ENCODE assay signal across 36 cellular contexts in the genomic region with DNA sequence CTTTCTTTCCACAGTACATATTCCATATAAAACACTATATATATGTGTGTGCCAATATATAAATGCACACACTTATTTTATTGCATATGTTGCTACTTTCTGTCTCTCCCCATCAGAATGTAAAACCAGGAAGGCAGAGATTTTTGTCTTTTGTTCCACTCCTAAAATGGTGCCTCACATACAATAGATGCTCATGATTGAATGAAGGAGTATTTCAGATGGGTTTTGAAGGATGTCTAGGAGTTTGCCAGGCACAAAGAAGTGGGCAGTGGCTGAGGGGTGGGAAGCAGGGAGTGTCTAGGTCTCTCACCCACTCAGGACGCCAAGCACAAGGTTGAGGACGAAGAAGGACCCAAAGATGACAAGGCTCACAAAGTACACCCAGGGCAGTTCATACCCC. TPM values are rescaled to one million over a fixed set of nuclear protein-coding genes. Genes with fewer than 3 reads are reported as not detected.
"Had no signal": no experiment of that assay in that cellular context is flagged by ENCODE, and none has a peak within 500 bp of the region (broad histone marks: within the 10 kb centered on the region; RNA-seq: fewer than 3 reads in every experiment).

No MANE protein-coding gene starts in this region.

- H3K27ac Mint-ChIP-seq: activated B cell treated with CpG ODN at 0.5 μM for 24 hours; activated CD4-positive, alpha-beta T cell treated with anti-CD3 and anti-CD28 coated beads for 36 hours; activated CD8-positive, alpha-beta T cell treated with anti-CD3 and anti-CD28 coated beads for 36 hours; activated naive CD8-positive, alpha-beta T cell; activated T-cell treated with anti-CD3 and anti-CD28 coated beads, Interleukin-2, amount 50 U/mL, for 24 hours; activated T-cell treated with anti-CD3 and anti-CD28 coated beads, Interleukin-2, amount 50 U/mL, for 72 hours; dendritic cell treated with granulocyte-macrophage colony-stimulating factor and Interleukin-4, amounts not matched to agents 40 ng/mL and 50 ng/mL, for 4 days; endodermal cell; T-helper 17 cell; T-helper 2 cell treated with Interferon-gamma antibody and Interleukin-4, amounts not matched to agents 5 μg/mL and 100 μg/mL, for 36 hours had no signal

- H3K36me3 ChIP-seq: brain microvascular endothelial cell, heart left ventricle had no signal

- ATAC-seq: activated CD4-positive, alpha-beta T cell treated with anti-CD3 and anti-CD28 coated beads for 36 hours; activated CD8-positive, alpha-beta T cell treated with anti-CD3 and anti-CD28 coated beads for 36 hours; activated T-cell treated with anti-CD3 and anti-CD28 coated beads, Interleukin-2, amount 50 U/mL, for 72 hours; esophagus mucosa; heart left ventricle; T-helper 17 cell had no signal

- DNase-seq: activated B cell treated with CpG ODN at 0.5 μM for 24 hours; activated CD4-positive, alpha-beta T cell treated with anti-CD3 and anti-CD28 coated beads for 36 hours; activated CD4-positive, alpha-beta T cell treated with anti-CD3 and anti-CD28 coated beads, Interleukin-2, amount 10 ng/mL, durations not matched to agents 24 days and 14 days; activated CD4-positive, CD25-positive, alpha-beta regulatory T cell treated with anti-CD3 and anti-CD28 coated beads, Interleukin-2, amount 50 U/mL, for 72 hours; activated CD8-positive, alpha-beta memory T cell treated with anti-CD3 and anti-CD28 coated beads for 24 hours; activated CD8-positive, alpha-beta memory T cell treated with anti-CD3 and anti-CD28 coated beads, Interleukin-2, amount 50 U/mL, for 48 hours; activated CD8-positive, alpha-beta T cell treated with anti-CD3 and anti-CD28 coated beads for 36 hours; activated gamma-delta T cell treated with Interleukin-2 at 50 U/mL for 16 hours; activated naive CD4-positive, alpha-beta T cell treated with anti-CD3 and anti-CD28 coated beads, Interleukin-2, amount 50 U/mL, for 16 hours; activated naive CD4-positive, alpha-beta T cell treated with Interleukin-2 at 50 U/mL for 16 hours; activated T-cell treated with anti-CD3 and anti-CD28 coated beads for 4 hours; activated T-cell treated with anti-CD3 and anti-CD28 coated beads, Interleukin-2, amount 50 U/mL, for 24 hours; activated T-cell treated with anti-CD3 and anti-CD28 coated beads, Interleukin-2, amount 50 U/mL, for 72 hours; amniotic stem cell; anterior cingulate cortex; brain microvascular endothelial cell; dorsolateral prefrontal cortex; effector memory CD4-positive, alpha-beta T cell; endodermal cell; foreskin fibroblast; glutamatergic neuron; heart left ventricle; T-helper 17 cell; T1000; WERI-Rb-1 had no signal

- H3K4me3 Mint-ChIP-seq: activated B cell treated with CpG ODN at 0.5 μM for 24 hours; activated CD4-positive, alpha-beta T cell treated with anti-CD3 and anti-CD28 coated beads for 36 hours; activated CD4-positive, alpha-beta T cell treated with anti-CD3 and anti-CD28 coated beads, Interleukin-2, amount 10 ng/mL, durations not matched to agents 24 days and 14 days; activated CD8-positive, alpha-beta T cell treated with anti-CD3 and anti-CD28 coated beads for 36 hours; activated naive CD8-positive, alpha-beta T cell; activated T-cell treated with anti-CD3 and anti-CD28 coated beads, Interleukin-2, amount 50 U/mL, for 24 hours; activated T-cell treated with anti-CD3 and anti-CD28 coated beads, Interleukin-2, amount 50 U/mL, for 72 hours; central memory CD8-positive, alpha-beta T cell; dendritic cell treated with granulocyte-macrophage colony-stimulating factor and Interleukin-4, amounts not matched to agents 40 ng/mL and 50 ng/mL, for 4 days; endodermal cell; T-helper 17 cell; T-helper 2 cell treated with Interferon-gamma antibody and Interleukin-4, amounts not matched to agents 5 μg/mL and 100 μg/mL, for 36 hours had no signal

- H3K27ac ChIP-seq: brain microvascular endothelial cell, coronary artery, dorsolateral prefrontal cortex, heart left ventricle, WERI-Rb-1 had no signal

- H3K9me3 Mint-ChIP-seq: activated B cell treated with CpG ODN at 0.5 μM for 24 hours; activated CD4-positive, alpha-beta T cell treated with anti-CD3 and anti-CD28 coated beads, Interleukin-2, amount 10 ng/mL, durations not matched to agents 24 days and 14 days; activated CD8-positive, alpha-beta T cell treated with anti-CD3 and anti-CD28 coated beads for 36 hours; activated T-cell treated with anti-CD3 and anti-CD28 coated beads, Interleukin-2, amount 50 U/mL, for 24 hours; activated T-cell treated with anti-CD3 and anti-CD28 coated beads, Interleukin-2, amount 50 U/mL, for 72 hours; central memory CD8-positive, alpha-beta T cell; dendritic cell treated with granulocyte-macrophage colony-stimulating factor and Interleukin-4, amounts not matched to agents 40 ng/mL and 50 ng/mL, for 4 days; T-helper 2 cell treated with Interferon-gamma antibody and Interleukin-4, amounts not matched to agents 5 μg/mL and 100 μg/mL, for 36 hours had no signal

- H3K27me3 Mint-ChIP-seq: activated B cell treated with CpG ODN at 0.5 μM for 24 hours; activated CD8-positive, alpha-beta T cell treated with anti-CD3 and anti-CD28 coated beads for 36 hours; activated naive CD8-positive, alpha-beta T cell had no signal

- H3K27me3 ChIP-seq: brain microvascular endothelial cell had no signal

- H3K36me3 Mint-ChIP-seq: activated naive CD8-positive, alpha-beta T cell had no signal

- H3K4me1 Mint-ChIP-seq: central memory CD8-positive, alpha-beta T cell; endodermal cell had no signal

- H3K4me3 ChIP-seq: coronary artery, dorsolateral prefrontal cortex, heart left ventricle had no signal

- H3K9me3 ChIP-seq: heart left ventricle had no signal

RNA-seq across cellular contexts. Expression of gene CACNA1F, which starts 5.4 kb away (rescaled TPM):
- total RNA-seq: astrocyte had no signal

RNA-seq across cellular contexts. Expression of gene FOXP3, which starts 36.8 kb away (rescaled TPM):
- total RNA-seq: bronchial epithelial cell, cerebellum, epithelial cell of proximal tubule, frontal cortex had no signal
